Comparison of ENCODE assay signal across 11 cellular contexts in genomic region chrX:106220177-106220576, GRCh38. TPM values are rescaled to one million over a fixed set of nuclear protein-coding genes. Genes with fewer than 3 reads are reported as not detected.
DNase-seq lines count a peak whose midpoint lies in the region; ATAC-seq, FAIRE-seq and TF ChIP-seq lines count a peak whose summit lies in the region.
"Had no signal": no experiment of that assay in that cellular context is flagged by ENCODE, and none has a peak within 500 bp of the region (broad histone marks: within the 10 kb centered on the region; RNA-seq: fewer than 3 reads in every experiment).

No MANE protein-coding gene starts in this region.

- H3K4me3 ChIP-seq in LNCaP clone FGC (ENCODE audit: low read depth, low read length): no peak overlapping the region

- H3K27me3 Mint-ChIP-seq in chondrocyte (ENCODE audit: low read depth) (no peaks in the 10 kb centered on the region), nephron progenitor cell (ENCODE audit: low read depth, poor library complexity) (no peaks in the 10 kb centered on the region)

- H3K36me3 Mint-ChIP-seq in chondrocyte (ENCODE audit: low read depth): no peaks in the 10 kb centered on the region
- H3K36me3 Mint-ChIP-seq in nephron progenitor cell (ENCODE audit: low read depth): no peaks in the 10 kb centered on the region

- H3K4me3 Mint-ChIP-seq in chondrocyte (ENCODE audit: unreplicated experiment): no peak overlapping the region
- no peak overlapping the region for H3K4me3 Mint-ChIP-seq in nephron progenitor cell

- peaks cover 11% of the 10 kb centered on the region for H3K9me3 Mint-ChIP-seq in chondrocyte (ENCODE audit: low read depth)
- H3K9me3 Mint-ChIP-seq in nephron progenitor cell: peaks cover 46% of the 10 kb centered on the region

- FAIRE-seq in D721Med (lab: Jason Lieb, UNC): no peak

- ATAC-seq in GM21529 (IDR thresholded peaks at IDR 0.05; ENCODE audit: unreplicated experiment) (no peak), HG03159 (IDR thresholded peaks at IDR 0.05; ENCODE audit: unreplicated experiment) (no peak), HG02588 (IDR thresholded peaks at IDR 0.05; ENCODE audit: unreplicated experiment) (no peak)

- DNase-seq in D721Med (ENCODE audit: insufficient read length, low spot score) (no peak), LNCaP clone FGC (ENCODE audit: low read depth) (no peak), chondrocyte (ENCODE audit: low spot score) (no peak), nephron progenitor cell (no peak)
- no peak for DNase-seq in stimulated activated CD4-positive, alpha-beta T cell treated with anti-CD3 and anti-CD28 coated beads, Interleukin-15, amount 100 ng/mL, for 24 hours
- DNase-seq: kidney glomerular epithelial cell, NCI-H1436, T-helper 9 cell had no signal

- H3K4me1 Mint-ChIP-seq in chondrocyte (ENCODE audit: low read depth) (no peaks in the 10 kb centered on the region), nephron progenitor cell (no peaks in the 10 kb centered on the region)

- no peak overlapping the region for H3K27ac Mint-ChIP-seq in chondrocyte (ENCODE audit: unreplicated experiment)
- H3K27ac Mint-ChIP-seq in nephron progenitor cell: no peak overlapping the region

- TF ChIP-seq CTCF in D721Med (IDR thresholded peaks at IDR 0.05; ENCODE audit: insufficient read depth, missing control alignments) (peak; percentile 1), LNCaP clone FGC (IDR thresholded peaks at IDR 0.05; ENCODE audit: control insufficient read depth, extremely low read depth, insufficient read depth) (peak; percentile 43), chondrocyte (IDR thresholded peaks at IDR 0.05) (peak; percentile 68), nephron progenitor cell (IDR thresholded peaks at IDR 0.05) (peak; percentile 29)

RNA-seq across cellular contexts. Expression of gene PWWP3B, which starts 52.1 kb away (rescaled TPM):
- 1.1 to 2.1 TPM (median 1.1 TPM) in 3 replicates for total RNA-seq in chondrocyte

Comparison
In these comparisons a context has a peak if more than half of its experiments do, and no peak if none do; other contexts are left out.
1. CTCF ChIP-seq: peak in every context shown above with its lines; median percentile 68 in chondrocyte; 43 in LNCaP clone FGC; 29 in nephron progenitor cell; 1 in D721Med.